Comparison of ENCODE assay signal across 20 cellular contexts in the genomic region with DNA sequence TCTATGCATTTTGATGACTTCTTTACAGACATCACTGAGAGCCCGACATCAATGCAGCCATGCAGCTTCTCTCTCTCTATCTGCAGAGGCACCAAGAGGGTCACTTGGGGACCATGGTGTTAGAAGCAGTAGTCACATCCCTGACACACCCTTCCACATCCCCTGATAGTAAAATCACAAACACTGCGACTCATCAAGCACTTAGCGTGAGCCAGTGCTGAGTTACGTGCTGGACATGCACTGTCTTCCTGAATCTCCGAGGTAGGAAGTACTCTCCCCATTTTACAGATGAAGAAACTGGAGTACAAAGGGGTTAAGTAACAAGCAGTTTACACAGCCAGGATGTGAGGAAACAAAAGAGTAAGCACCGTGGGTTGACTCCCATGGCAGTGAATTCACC.
"Had no signal": no experiment of that assay in that cellular context is flagged by ENCODE, and none has a peak within 500 bp of the region (broad histone marks: within the 10 kb centered on the region; RNA-seq: fewer than 3 reads in every experiment).

No MANE protein-coding gene starts in this region.

- H3K4me3 Mint-ChIP-seq: activated B cell treated with CpG ODN at 0.5 μM for 24 hours; activated CD8-positive, alpha-beta T cell treated with anti-CD3 and anti-CD28 coated beads for 36 hours; activated naive CD8-positive, alpha-beta T cell treated with anti-CD3 and anti-CD28 coated beads for 36 hours; activated T-cell treated with anti-CD3 and anti-CD28 coated beads, Interleukin-2, amount 50 U/mL, for 72 hours; naive B cell; neural crest cell; stimulated activated naive CD8-positive, alpha-beta T cell treated with anti-CD3 and anti-CD28 coated beads, Interleukin-15, amount 100 ng/mL, for 72 hours had no signal

- H3K27me3 Mint-ChIP-seq: activated B cell treated with CpG ODN at 0.5 μM for 24 hours; activated CD8-positive, alpha-beta T cell treated with anti-CD3 and anti-CD28 coated beads for 36 hours; activated naive CD8-positive, alpha-beta T cell treated with anti-CD3 and anti-CD28 coated beads for 36 hours; naive B cell; progenitor cell of endocrine pancreas; stimulated activated naive CD8-positive, alpha-beta T cell treated with anti-CD3 and anti-CD28 coated beads, Interleukin-15, amount 100 ng/mL, for 72 hours had no signal

- H3K4me1 Mint-ChIP-seq: neural crest cell had no signal

- H3K9me3 Mint-ChIP-seq: activated B cell treated with CpG ODN at 0.5 μM for 24 hours; naive B cell; neural crest cell; stimulated activated naive CD8-positive, alpha-beta T cell treated with anti-CD3 and anti-CD28 coated beads, Interleukin-15, amount 100 ng/mL, for 72 hours had no signal

- DNase-seq: activated B cell treated with CpG ODN at 0.5 μM for 24 hours; activated CD4-positive, alpha-beta T cell treated with anti-CD3 and anti-CD28 coated beads for 48 hours; activated CD8-positive, alpha-beta T cell treated with anti-CD3 and anti-CD28 coated beads for 36 hours; activated gamma-delta T cell treated with Interleukin-2 at 50 U/mL for 16 hours; activated naive CD8-positive, alpha-beta T cell treated with anti-CD3 and anti-CD28 coated beads for 36 hours; activated T-cell treated with anti-CD3 and anti-CD28 coated beads, Interleukin-2, amount 50 U/mL, for 72 hours; amniotic stem cell; dermis blood vessel endothelial cell; effector memory CD4-positive, alpha-beta T cell; foreskin keratinocyte; mesenchymal stem cell; mucosa of descending colon; naive B cell; stimulated activated CD4-positive, alpha-beta T cell treated with anti-CD3 and anti-CD28 coated beads, Interleukin-12 subunit alpha, Interleukin-12 subunit beta, amount 100 ng/mL, for 4 hours; stimulated activated CD4-positive, alpha-beta T cell treated with anti-CD3 and anti-CD28 coated beads, Interleukin-1b, Interleukin-23, amount 100 ng/mL, for 48 hours; stimulated activated naive CD8-positive, alpha-beta T cell treated with anti-CD3 and anti-CD28 coated beads, Interleukin-15, amount 100 ng/mL, for 72 hours; SW 1271; transverse colon had no signal

- H3K27ac Mint-ChIP-seq: activated B cell treated with CpG ODN at 0.5 μM for 24 hours; activated CD8-positive, alpha-beta T cell treated with anti-CD3 and anti-CD28 coated beads for 36 hours; activated naive CD8-positive, alpha-beta T cell treated with anti-CD3 and anti-CD28 coated beads for 36 hours; activated T-cell treated with anti-CD3 and anti-CD28 coated beads, Interleukin-2, amount 50 U/mL, for 72 hours; progenitor cell of endocrine pancreas; stimulated activated naive CD8-positive, alpha-beta T cell treated with anti-CD3 and anti-CD28 coated beads, Interleukin-15, amount 100 ng/mL, for 72 hours had no signal

- ATAC-seq: activated CD8-positive, alpha-beta T cell treated with anti-CD3 and anti-CD28 coated beads for 36 hours; activated T-cell treated with anti-CD3 and anti-CD28 coated beads, Interleukin-2, amount 50 U/mL, for 72 hours; foreskin keratinocyte; mucosa of descending colon; stimulated activated naive CD8-positive, alpha-beta T cell treated with anti-CD3 and anti-CD28 coated beads, Interleukin-15, amount 100 ng/mL, for 72 hours had no signal
